ENCODE assay signal across 10 cellular contexts in the genomic region with DNA sequence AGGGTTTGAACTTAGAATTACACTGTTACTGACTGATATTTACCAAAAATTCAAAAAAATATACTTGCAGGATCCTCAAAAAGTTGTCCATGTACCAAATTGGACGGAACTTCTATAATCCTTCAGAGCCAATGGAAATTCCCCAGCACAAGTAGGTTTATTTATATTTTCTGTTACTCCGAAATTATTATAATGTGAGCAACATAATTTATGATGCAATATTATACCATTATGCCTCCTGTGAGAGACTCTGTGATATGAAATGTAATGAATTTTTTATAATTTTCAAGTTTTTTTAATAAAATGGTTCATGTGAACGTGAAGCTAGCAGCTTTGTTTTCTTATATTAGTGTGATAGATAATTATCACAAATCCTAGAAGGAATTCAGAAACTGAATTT. TPM values are rescaled to one million over a fixed set of nuclear protein-coding genes. Genes with fewer than 3 reads are reported as not detected.
"Had no signal": no experiment of that assay in that cellular context is flagged by ENCODE, and none has a peak within 500 bp of the region (broad histone marks: within the 10 kb centered on the region; RNA-seq: fewer than 3 reads in every experiment).

No MANE protein-coding gene starts in this region.

- H3K9me3 Mint-ChIP-seq: HFFc6 had no signal

- H3K4me1 ChIP-seq: HAP-1 had no signal

- H3K4me2 ChIP-seq: KMS-11 had no signal

- H2AFZ ChIP-seq: GM23248 had no signal

- H3K27ac Mint-ChIP-seq: HFFc6 had no signal

- DNase-seq: GM23248, GOT3, H7, HFFc6, IMR-90, KBM-7 had no signal

- H3K27ac ChIP-seq: GM23248 had no signal

- H3K9me3 ChIP-seq: HAP-1 had no signal

- ATAC-seq: HCT116 had no signal

- H3K36me3 ChIP-seq: HAP-1 had no signal

- H3K4me3 Mint-ChIP-seq: HFFc6 had no signal

- H3K9ac ChIP-seq: GM23248, KMS-11 had no signal

- H3K4me3 ChIP-seq: GM23248, HAP-1 had no signal

RNA-seq across cellular contexts. Expression of a gene that starts 18.2 kb away (rescaled TPM):
- total RNA-seq: H4 had no signal

RNA-seq across cellular contexts. Expression of a gene that starts 41.7 kb away (rescaled TPM):
- total RNA-seq: H4 had no signal
